1 cellular context compared by ENCODE assay signal in genomic region chr7:120740348-120740747, GRCh38.
TF ChIP-seq lines count a peak whose summit lies in the region.

No MANE protein-coding gene starts in this region.

TF ChIP-seq in GM12878, 131 proteins besides CTCF, POLR2A, EP300 and RAD21:
- no peak for TF ChIP-seq BCLAF1 (IDR thresholded peaks at IDR 0.05)
- no peak for TF ChIP-seq MEF2A (IDR thresholded peaks at IDR 0.05; ENCODE audit: insufficient read depth, low read depth, low read length)
- TF ChIP-seq, protein P1, sequence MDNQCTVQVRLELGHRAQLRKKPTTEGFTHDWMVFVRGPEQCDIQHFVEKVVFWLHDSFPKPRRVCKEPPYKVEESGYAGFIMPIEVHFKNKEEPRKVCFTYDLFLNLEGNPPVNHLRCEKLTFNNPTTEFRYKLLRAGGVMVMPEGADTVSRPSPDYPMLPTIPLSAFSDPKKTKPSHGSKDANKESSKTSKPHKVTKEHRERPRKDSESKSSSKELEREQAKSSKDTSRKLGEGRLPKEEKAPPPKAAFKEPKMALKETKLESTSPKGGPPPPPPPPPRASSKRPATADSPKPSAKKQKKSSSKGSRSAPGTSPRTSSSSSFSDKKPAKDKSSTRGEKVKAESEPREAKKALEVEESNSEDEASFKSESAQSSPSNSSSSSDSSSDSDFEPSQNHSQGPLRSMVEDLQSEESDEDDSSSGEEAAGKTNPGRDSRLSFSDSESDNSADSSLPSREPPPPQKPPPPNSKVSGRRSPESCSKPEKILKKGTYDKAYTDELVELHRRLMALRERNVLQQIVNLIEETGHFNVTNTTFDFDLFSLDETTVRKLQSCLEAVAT (IDR thresholded peaks at IDR 0.05): no peak
- TF ChIP-seq, protein P2, sequence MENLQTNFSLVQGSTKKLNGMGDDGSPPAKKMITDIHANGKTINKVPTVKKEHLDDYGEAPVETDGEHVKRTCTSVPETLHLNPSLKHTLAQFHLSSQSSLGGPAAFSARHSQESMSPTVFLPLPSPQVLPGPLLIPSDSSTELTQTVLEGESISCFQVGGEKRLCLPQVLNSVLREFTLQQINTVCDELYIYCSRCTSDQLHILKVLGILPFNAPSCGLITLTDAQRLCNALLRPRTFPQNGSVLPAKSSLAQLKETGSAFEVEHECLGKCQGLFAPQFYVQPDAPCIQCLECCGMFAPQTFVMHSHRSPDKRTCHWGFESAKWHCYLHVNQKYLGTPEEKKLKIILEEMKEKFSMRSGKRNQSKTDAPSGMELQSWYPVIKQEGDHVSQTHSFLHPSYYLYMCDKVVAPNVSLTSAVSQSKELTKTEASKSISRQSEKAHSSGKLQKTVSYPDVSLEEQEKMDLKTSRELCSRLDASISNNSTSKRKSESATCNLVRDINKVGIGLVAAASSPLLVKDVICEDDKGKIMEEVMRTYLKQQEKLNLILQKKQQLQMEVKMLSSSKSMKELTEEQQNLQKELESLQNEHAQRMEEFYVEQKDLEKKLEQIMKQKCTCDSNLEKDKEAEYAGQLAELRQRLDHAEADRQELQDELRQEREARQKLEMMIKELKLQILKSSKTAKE (IDR thresholded peaks at IDR 0.05; ENCODE audit: low read depth, poor library complexity, severe bottlenecking): no peak
- TF ChIP-seq MTA2 (IDR thresholded peaks at IDR 0.05; ENCODE audit: low read depth): no peak
TF ChIP-seq in GM12878: peak in this region for 0.
